ENCODE assay signal across 15 cellular contexts in the genomic region with DNA sequence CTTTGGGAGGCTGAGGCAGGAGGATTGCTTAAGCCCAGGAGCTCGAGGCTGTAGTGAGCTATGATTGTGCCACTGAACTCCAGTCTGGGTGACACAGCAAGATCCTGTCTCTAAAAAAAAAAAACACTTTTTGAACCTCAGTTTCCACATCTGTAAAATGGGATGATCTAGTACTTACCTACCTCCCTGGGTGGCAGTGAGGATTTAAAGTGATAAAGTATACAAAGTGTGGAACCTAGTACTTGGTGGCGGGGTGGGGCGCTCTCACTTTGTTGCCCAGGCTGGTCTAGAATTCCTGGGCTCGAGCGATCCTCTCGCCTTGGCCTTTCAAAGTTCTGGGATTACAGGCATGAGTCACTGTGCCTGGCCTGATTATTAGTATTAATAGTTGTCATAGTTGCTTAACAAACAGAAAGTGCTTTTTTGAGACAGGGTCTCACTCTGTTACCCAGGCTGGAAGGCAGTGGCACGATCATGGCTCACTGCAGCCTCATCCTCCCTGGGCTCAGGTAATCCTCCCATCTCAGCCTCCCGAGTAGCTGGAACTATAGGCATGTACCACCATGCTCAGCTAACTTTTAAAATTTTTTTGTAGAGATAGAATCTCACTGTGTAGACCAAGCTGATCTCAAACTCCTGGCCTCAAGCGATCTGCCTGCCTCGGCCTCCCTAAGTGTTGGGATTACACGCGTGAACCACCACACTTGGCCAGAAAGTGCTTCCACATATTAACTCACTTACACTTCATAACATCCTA. TPM values are rescaled to one million over a fixed set of nuclear protein-coding genes. Genes with fewer than 3 reads are reported as not detected.
DNase-seq lines count a peak whose midpoint lies in the region; ATAC-seq, FAIRE-seq and TF ChIP-seq lines count a peak whose summit lies in the region.
"Had no signal": no experiment of that assay in that cellular context is flagged by ENCODE, and none has a peak within 500 bp of the region (broad histone marks: within the 10 kb centered on the region; RNA-seq: fewer than 3 reads in every experiment).

No MANE protein-coding gene starts in this region.

- no peak overlapping the region for H3K9ac ChIP-seq in K562 (ENCODE audit: insufficient read depth in 1 of 2, low read depth in 2 of 2, low read length in 2 of 2)

- H3K4me3 ChIP-seq in K562 (no peak overlapping the region), fibroblast of mammary gland (ENCODE audit: control insufficient read depth, low read depth, low read length) (no peak overlapping the region), tibial artery (no peak overlapping the region)
- H3K4me3 ChIP-seq: BLaER1 treated with 17β-estradiol and CSF1 and Interleukin-3, amounts not matched to agents 10 nM and 100 nM; MG63 had no signal

- WGBS in K562 (ENCODE audit: insufficient coverage, low coverage, missing lambda C conversion rate) = 75% methylated on average over 12 of the region's 12 CpGs

- no peaks in the 10 kb centered on the region for H3K9me1 ChIP-seq in K562 (ENCODE audit: control insufficient read depth, insufficient read depth, low read length)

- peak overlapping the region; percentile 95 to 98 (median 96) for H3K27ac Mint-ChIP-seq in nephron
- H3K27ac Mint-ChIP-seq: activated B cell treated with CpG ODN at 0.5 μM for 24 hours, endodermal cell, HFFc6 had no signal

- TF ChIP-seq POLR2A in K562 (conservative IDR thresholded peaks at IDR 0.05) = no peak

- H3K36me3 ChIP-seq in K562 (ENCODE audit: control insufficient read depth, insufficient read depth, low read length) = no peaks in the 10 kb centered on the region
- H3K36me3 ChIP-seq in tibial artery = no peaks in the 10 kb centered on the region
- H3K36me3 ChIP-seq: BLaER1 treated with 17β-estradiol and CSF1 and Interleukin-3, amounts not matched to agents 10 nM and 100 nM; MG63 had no signal

- H3K27me3 ChIP-seq in K562 (ENCODE audit: control insufficient read depth in 2 of 2, insufficient read depth in 2 of 2, low read length in 2 of 2) (no peaks in the 10 kb centered on the region), tibial artery (peaks cover 0 to 12% of the 10 kb centered on the region in 2 donors)
- H3K27me3 ChIP-seq: MG63 had no signal

- no peak overlapping the region for H2AFZ ChIP-seq in K562 (ENCODE audit: low read depth, low read length)

- no peaks in the 10 kb centered on the region for H3K36me3 Mint-ChIP-seq in nephron (ENCODE audit: low read depth)

- intact Hi-C loops in K562 (cut with micrococcal nuclease) (no loop called here), tibial artery (cut with DNase I; ENCODE audit: low total_unique reads) (no loop called here)

- no peak overlapping the region for H3K4me2 ChIP-seq in K562 (ENCODE audit: insufficient read depth, low read length)

- no peaks in the 10 kb centered on the region for H3K27me3 Mint-ChIP-seq in nephron (ENCODE audit: low read depth)

- no peak for TF ChIP-seq EP300 in K562 (IDR thresholded peaks at IDR 0.05; ENCODE audit: low read length)

- CTCF ChIA-PET in K562 (lab: Yijun Ruan, JAX; ENCODE audit: low intra/inter-chr PET ratio) = no interaction called here

- no peak for TF ChIP-seq CTCF in K562 (IDR thresholded peaks at IDR 0.05 in 2 of 3, conservative IDR thresholded peaks at IDR 0.05 in 1 of 3; ENCODE audit: insufficient read depth in 2 of 3, low read depth in 1 of 3, low read length in 3 of 3)
- TF ChIP-seq CTCF in fibroblast of mammary gland (conservative IDR thresholded peaks at IDR 0.05; ENCODE audit: control insufficient read depth, insufficient read depth, low read depth, low read length) = no peak
- TF ChIP-seq CTCF in nephron (IDR thresholded peaks at IDR 0.05; ENCODE audit: unreplicated experiment in 3 of 3) = no peak
- TF ChIP-seq CTCF in tibial artery (IDR thresholded peaks at IDR 0.05) = no peak

- in situ Hi-C loops in K562 (cut with MboI) = no loop called here

- peaks cover 10 to 16% of the 10 kb centered on the region in 2 experiments; a peak in 4 of 5 replicates for H3K4me1 ChIP-seq in K562 (replicated peaks in 1 of 2; ENCODE audit: control insufficient read depth in 2 of 2, insufficient read depth in 2 of 2, low read length in 2 of 2)
- peaks cover 0 to 32% (median 6%) of the 10 kb centered on the region in 4 donors for H3K4me1 ChIP-seq in tibial artery

- H3K27ac ChIP-seq in K562 (ENCODE audit: extremely low read depth, low read depth, low read length) = no peak overlapping the region
- H3K27ac ChIP-seq in tibial artery = peak overlapping the region; percentile 10 to 32

- no peaks in the 10 kb centered on the region for H3K9me3 Mint-ChIP-seq in nephron
- H3K9me3 Mint-ChIP-seq: activated B cell treated with CpG ODN at 0.5 μM for 24 hours, endodermal cell, HFFc6 had no signal

- TF ChIP-seq RAD21 in K562 (CRISPR knock-in tag; conservative IDR thresholded peaks at IDR 0.05 in 1 of 2, IDR thresholded peaks at IDR 0.05 in 1 of 2) = no peak

- POLR2A ChIA-PET in K562 (lab: Yijun Ruan, JAX) = interaction anchor here (0.5 to 8.0 kb wide), 4 partner anchors 9 to 14 kb away, joined by 3 to 91 read pairs (median 6); partner anchors contain the start of gene PCIF1

- BruUV-seq in K562 (replicated peaks; lab: Mats Ljungman, UMichigan) = no TSS peak

- H4K20me1 ChIP-seq in K562 (replicated peaks; ENCODE audit: control insufficient read depth, insufficient read depth, low read length) = 0 out of 2 replicates have a peak, but pooled peaks cover 3% of the 10 kb centered on the region
- H4K20me1 ChIP-seq: BLaER1 treated with 17β-estradiol and CSF1 and Interleukin-3, amounts not matched to agents 10 nM and 100 nM had no signal

- no peaks in the 10 kb centered on the region for H3K79me2 ChIP-seq in K562 (ENCODE audit: control insufficient read depth, insufficient read depth, low read length)

- ATAC-seq in K562 = no peak
- no peak for ATAC-seq in GM19467 (IDR thresholded peaks at IDR 0.05; ENCODE audit: unreplicated experiment)

- peaks cover 52% of the 10 kb centered on the region for H3K4me1 Mint-ChIP-seq in nephron

- H3K9me3 ChIP-seq in K562 (replicated peaks; ENCODE audit: control insufficient read depth, insufficient read depth, low read depth, low read length) (no peaks in the 10 kb centered on the region), tibial artery (no peaks in the 10 kb centered on the region)
- H3K9me3 ChIP-seq: BLaER1 treated with 17β-estradiol and CSF1 and Interleukin-3, amounts not matched to agents 10 nM and 100 nM; MG63 had no signal

- no peak for FAIRE-seq in K562 (lab: Jason Lieb, UNC)

- DNase-seq in K562 (ENCODE audit: extremely low read depth in 1 of 4, low spot score in 3 of 4) (no peak), fibroblast of mammary gland (ENCODE audit: low read depth) (peak; percentile 47), tibial artery (no peak), anterior cingulate cortex (lab: John Stamatoyannopoulos, UW) (no peak), NCI-H1417 (lab: John Stamatoyannopoulos, UW) (no peak), DMS53 treated with DMSO at 0.1 percent for 48 hours (lab: John Stamatoyannopoulos, UW; ENCODE audit: unreplicated experiment) (no peak)
- DNase-seq: activated B cell treated with CpG ODN at 0.5 μM for 24 hours; DMS79; endodermal cell; HFFc6; stimulated activated CD4-positive, alpha-beta T cell treated with anti-CD3 and anti-CD28 coated beads, Interleukin-1b, Interleukin-23, amount 100 ng/mL, for 48 hours had no signal

- H3K4me3 Mint-ChIP-seq in nephron = no peak overlapping the region
- H3K4me3 Mint-ChIP-seq: activated B cell treated with CpG ODN at 0.5 μM for 24 hours, endodermal cell, HFFc6 had no signal

RNA-seq across cellular contexts. Expression of gene PLTP, which starts 7.0 kb away (rescaled TPM):
- 8.2 and 29.4 TPM in 2 replicates for total RNA-seq in K562 (2011; cell fraction: chromatin; rRNA removed; ENCODE audit: low replicate concordance)
- 32.4 and 37.9 TPM in 2 replicates for total RNA-seq in K562 (2011; cell fraction: nucleolus; rRNA removed)
- total RNA-seq in K562 (2011; cell fraction: nucleoplasm; rRNA removed) = 20.8 and 24.0 TPM in 2 replicates
- total RNA-seq in K562 (2014; rRNA removed) = 18.6 and 28.2 TPM in 2 replicates
- 5.5 and 9.1 TPM in 2 replicates for total RNA-seq in K562 (2014; rRNA removed; fragmentation: Illumina TruSeq; extraction: Trizol)
- 16.8 and 17.6 TPM in 2 replicates for total RNA-seq in K562 (2015; rRNA removed; fragmentation: Illumina TruSeq; extraction: Trizol)
- 28.7 and 29.3 TPM in 2 replicates for total RNA-seq in K562 (2021)
- 12.2 and 24.1 TPM in 2 replicates for polyA plus RNA-seq in K562 (2011; rRNA removed)
- 41.5 and 45.1 TPM in 2 replicates for polyA plus RNA-seq in K562 (2011; cell fraction: cytosol; rRNA removed)
- polyA plus RNA-seq in K562 (2011; cell fraction: nucleus; rRNA removed) = 26.5 and 28.2 TPM in 2 replicates
- 30.0 and 78.8 TPM in 2 replicates for polyA plus RNA-seq in K562 (2012)
- 25.8 and 26.5 TPM in 2 replicates for polyA plus RNA-seq in K562 (2014; fragmentation: Illumina TruSeq; extraction: Trizol)
- polyA plus RNA-seq in K562 (2014; fragmentation: Nextera tagmentation; extraction: Ambion mirVana) = 1 to 10 TPM; 2.8 to 6.6 TPM
- 24.5 and 25.6 TPM in 2 replicates for polyA plus RNA-seq in K562 (2014; rRNA removed)
- 8.0 and 8.4 TPM in 2 replicates for polyA minus RNA-seq in K562 (2011; rRNA and poly(A)+ RNA removed)
- polyA minus RNA-seq in K562 (2011; cell fraction: cytosol; rRNA and poly(A)+ RNA removed) = 11.8 and 17.6 TPM in 2 replicates
- 8.2 and 11.1 TPM in 2 replicates for polyA minus RNA-seq in K562 (2011; cell fraction: nucleus; rRNA and poly(A)+ RNA removed)

RNA-seq across cellular contexts. Expression of gene PCIF1, which starts 15.5 kb away (rescaled TPM):
- 23.1 and 62.7 TPM in 2 replicates for total RNA-seq in K562 (2011; cell fraction: chromatin; rRNA removed; ENCODE audit: low replicate concordance)
- total RNA-seq in K562 (2011; cell fraction: nucleolus; rRNA removed) = 46.3 and 47.2 TPM in 2 replicates
- 25.7 and 30.1 TPM in 2 replicates for total RNA-seq in K562 (2011; cell fraction: nucleoplasm; rRNA removed)
- total RNA-seq in K562 (2014; rRNA removed) (9.8 and 12.3 TPM in 2 replicates), K562 (2014; rRNA removed; fragmentation: Illumina TruSeq; extraction: Trizol) (7.7 and 9.6 TPM in 2 replicates), K562 (2015; rRNA removed; fragmentation: Illumina TruSeq; extraction: Trizol) (9.7 and 11.3 TPM in 2 replicates), K562 (2021) (29.4 and 30.0 TPM in 2 replicates)
- polyA plus RNA-seq in K562 (2011; rRNA removed) (11.1 and 15.3 TPM in 2 replicates), K562 (2014; fragmentation: Illumina TruSeq; extraction: Trizol) (27.8 and 33.7 TPM in 2 replicates), K562 (2014; fragmentation: Nextera tagmentation; extraction: Ambion mirVana) (10 to 100 TPM in 1 of 2 experiments, 1 to 10 TPM in 1; 5.8 to 12.9 TPM), K562 (2014; rRNA removed) (18.9 and 20.0 TPM in 2 replicates)
- 20.6 and 30.6 TPM in 2 replicates for polyA plus RNA-seq in K562 (2011; cell fraction: cytosol; rRNA removed)
- 50.4 and 55.2 TPM in 2 replicates for polyA plus RNA-seq in K562 (2011; cell fraction: nucleus; rRNA removed)
- 25.3 and 34.4 TPM in 2 replicates for polyA plus RNA-seq in K562 (2012)
- 10.7 and 11.1 TPM in 2 replicates for polyA minus RNA-seq in K562 (2011; rRNA and poly(A)+ RNA removed)
- 15.3 and 20.8 TPM in 2 replicates for polyA minus RNA-seq in K562 (2011; cell fraction: cytosol; rRNA and poly(A)+ RNA removed)
- polyA minus RNA-seq in K562 (2011; cell fraction: nucleus; rRNA and poly(A)+ RNA removed) = 29.6 and 39.9 TPM in 2 replicates

RNA-seq across cellular contexts. Expression of gene CTSA, which starts 27.8 kb away (rescaled TPM):
- 129 and 346 TPM in 2 replicates for total RNA-seq in K562 (2011; cell fraction: chromatin; rRNA removed; ENCODE audit: low replicate concordance)
- 275 and 312 TPM in 2 replicates for total RNA-seq in K562 (2011; cell fraction: nucleolus; rRNA removed)
- total RNA-seq in K562 (2011; cell fraction: nucleoplasm; rRNA removed) = 187 and 194 TPM in 2 replicates
- total RNA-seq in K562 (2014; rRNA removed) (26.0 and 30.5 TPM in 2 replicates), K562 (2014; rRNA removed; fragmentation: Illumina TruSeq; extraction: Trizol) (16.1 and 21.2 TPM in 2 replicates), K562 (2015; rRNA removed; fragmentation: Illumina TruSeq; extraction: Trizol) (40.5 and 42.9 TPM in 2 replicates), K562 (2021) (51.9 and 53.0 TPM in 2 replicates)
- polyA plus RNA-seq in K562 (2011; rRNA removed) (28.3 and 44.7 TPM in 2 replicates), K562 (2014; fragmentation: Illumina TruSeq; extraction: Trizol) (60.3 and 61.7 TPM in 2 replicates), K562 (2014; fragmentation: Nextera tagmentation; extraction: Ambion mirVana) (10 to 100 TPM in 1 of 2 experiments, 1 to 10 TPM in 1; 8.8 to 12.4 TPM), K562 (2014; rRNA removed) (47.8 and 51.2 TPM in 2 replicates)
- 54.6 and 66.3 TPM in 2 replicates for polyA plus RNA-seq in K562 (2011; cell fraction: cytosol; rRNA removed)
- polyA plus RNA-seq in K562 (2011; cell fraction: nucleus; rRNA removed) = 192 and 235 TPM in 2 replicates
- polyA plus RNA-seq in K562 (2012) = 60.5 and 80.5 TPM in 2 replicates
- polyA minus RNA-seq in K562 (2011; rRNA and poly(A)+ RNA removed) = 32.6 and 38.8 TPM in 2 replicates
- 32.9 and 38.3 TPM in 2 replicates for polyA minus RNA-seq in K562 (2011; cell fraction: cytosol; rRNA and poly(A)+ RNA removed)
- 74.4 and 74.6 TPM in 2 replicates for polyA minus RNA-seq in K562 (2011; cell fraction: nucleus; rRNA and poly(A)+ RNA removed)

RNA-seq across cellular contexts. Expression of gene NEURL2, which starts 27.9 kb away (rescaled TPM):
- 0.69 and 3.4 TPM in 2 replicates for total RNA-seq in K562 (2011; cell fraction: chromatin; rRNA removed; ENCODE audit: low replicate concordance)
- total RNA-seq in K562 (2011; cell fraction: nucleolus; rRNA removed) = 3.7 and 4.2 TPM in 2 replicates
- total RNA-seq in K562 (2011; cell fraction: nucleoplasm; rRNA removed) = 1.5 and 1.8 TPM in 2 replicates
- total RNA-seq in K562 (2014; rRNA removed) = 1.5 and 1.7 TPM in 2 replicates
- total RNA-seq in K562 (2014; rRNA removed; fragmentation: Illumina TruSeq; extraction: Trizol) = not detected in 2 replicates
- total RNA-seq in K562 (2015; rRNA removed; fragmentation: Illumina TruSeq; extraction: Trizol) = 0.54 and 0.72 TPM in 2 replicates
- total RNA-seq in K562 (2021) = 1.2 and 1.9 TPM in 2 replicates
- 0.22 and 0.83 TPM in 2 replicates for polyA plus RNA-seq in K562 (2011; rRNA removed)
- 0.59 and 1.2 TPM in 2 replicates for polyA plus RNA-seq in K562 (2011; cell fraction: cytosol; rRNA removed)
- polyA plus RNA-seq in K562 (2011; cell fraction: nucleus; rRNA removed) = 1.7 and 2.3 TPM in 2 replicates
- polyA plus RNA-seq in K562 (2012) = 0.81 and 2.2 TPM in 2 replicates
- polyA plus RNA-seq in K562 (2014; fragmentation: Illumina TruSeq; extraction: Trizol) = 0.46 and 0.61 TPM in 2 replicates
- under 1 TPM; 0.30 to 0.32 TPM for polyA plus RNA-seq in K562 (2014; fragmentation: Nextera tagmentation; extraction: Ambion mirVana)
- 1.0 and 1.1 TPM in 2 replicates for polyA plus RNA-seq in K562 (2014; rRNA removed)
- 0.72 TPM in 1 of 2 replicates, not detected in the other for polyA minus RNA-seq in K562 (2011; rRNA and poly(A)+ RNA removed)
- polyA minus RNA-seq in K562 (2011; cell fraction: cytosol; rRNA and poly(A)+ RNA removed) = not detected in 2 replicates
- polyA minus RNA-seq in K562 (2011; cell fraction: nucleus; rRNA and poly(A)+ RNA removed) = 2.3 and 3.1 TPM in 2 replicates

RNA-seq across cellular contexts. Expression of gene SPATA25, which starts 31.5 kb away (rescaled TPM):
- total RNA-seq in K562 (2011; cell fraction: chromatin; rRNA removed; ENCODE audit: low replicate concordance) = 1.9 TPM in 1 of 2 replicates, not detected in the other
- total RNA-seq in K562 (2011; cell fraction: nucleolus; rRNA removed) = 1.6 and 2.2 TPM in 2 replicates
- 1.2 and 1.6 TPM in 2 replicates for total RNA-seq in K562 (2011; cell fraction: nucleoplasm; rRNA removed)
- total RNA-seq in K562 (2014; rRNA removed) (0.68 and 1.4 TPM in 2 replicates), K562 (2014; rRNA removed; fragmentation: Illumina TruSeq; extraction: Trizol) (not detected in 2 replicates), K562 (2015; rRNA removed; fragmentation: Illumina TruSeq; extraction: Trizol) (0.22 and 0.45 TPM in 2 replicates), K562 (2021) (0.49 and 0.95 TPM in 2 replicates)
- polyA plus RNA-seq in K562 (2011; rRNA removed) (0.21 and 0.53 TPM in 2 replicates), K562 (2014; fragmentation: Illumina TruSeq; extraction: Trizol) (0.39 and 0.42 TPM in 2 replicates), K562 (2014; fragmentation: Nextera tagmentation; extraction: Ambion mirVana) (not detected), K562 (2014; rRNA removed) (0.63 and 0.73 TPM in 2 replicates)
- polyA plus RNA-seq in K562 (2011; cell fraction: cytosol; rRNA removed) = 0.38 and 0.48 TPM in 2 replicates
- polyA plus RNA-seq in K562 (2011; cell fraction: nucleus; rRNA removed) = 1.3 and 1.8 TPM in 2 replicates
- 0.57 and 0.84 TPM in 2 replicates for polyA plus RNA-seq in K562 (2012)
- polyA minus RNA-seq in K562 (2011; rRNA and poly(A)+ RNA removed) = not detected in 2 replicates
- not detected in 2 replicates for polyA minus RNA-seq in K562 (2011; cell fraction: cytosol; rRNA and poly(A)+ RNA removed)
- 0.67 TPM in 1 of 2 replicates, not detected in the other for polyA minus RNA-seq in K562 (2011; cell fraction: nucleus; rRNA and poly(A)+ RNA removed)
